ENCODE assay signal across 1 cellular context in the genomic region with DNA sequence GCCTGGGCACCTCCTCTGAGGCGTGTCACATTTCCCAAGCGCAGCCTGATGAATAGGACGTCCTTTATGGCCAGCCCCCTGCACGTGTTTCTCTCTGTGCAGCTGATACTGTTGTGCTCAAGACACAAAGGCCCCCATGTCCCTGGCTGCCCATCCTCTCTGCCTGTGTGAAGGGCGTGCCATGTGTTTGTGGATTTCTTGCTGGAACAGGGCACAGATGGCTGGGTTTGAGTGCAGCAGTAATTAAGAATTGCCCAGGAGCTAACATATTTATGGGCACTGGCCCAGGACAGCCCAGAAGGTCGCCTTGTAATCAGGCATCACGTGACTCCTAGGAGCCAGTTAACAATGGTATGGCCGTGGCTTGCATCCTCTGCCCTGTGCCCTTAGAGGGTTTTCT.
TF ChIP-seq lines count a peak whose summit lies in the region.

No MANE protein-coding gene starts in this region.

TF ChIP-seq in HepG2, 621 proteins besides CTCF, POLR2A, EP300 and RAD21:
- TF ChIP-seq ZNF547 (CRISPR knock-in tag; IDR thresholded peaks at IDR 0.05) (0 out of 2 replicates have a peak, but pooled peaks have one; percentile 16), ZNF83 (CRISPR knock-in tag; IDR thresholded peaks at IDR 0.05; ENCODE audit: borderline replicate concordance) (no peak), NONO (IDR thresholded peaks at IDR 0.05) (no peak), NONO (CRISPR knock-in tag; conservative IDR thresholded peaks at IDR 0.05) (0 out of 2 replicates have a peak, but pooled peaks have one; percentile 18), SALL1 (CRISPR knock-in tag; IDR thresholded peaks at IDR 0.05) (peak; percentile 25; the same call in 1 of the 2 replicates), ZNF274 (CRISPR knock-in tag; IDR thresholded peaks at IDR 0.05) (peak; percentile 57; the same call in 1 of the 2 replicates), GPN1 (CRISPR knock-in tag; IDR thresholded peaks at IDR 0.05; ENCODE audit: borderline replicate concordance) (no peak)
- TF ChIP-seq, protein P1, sequence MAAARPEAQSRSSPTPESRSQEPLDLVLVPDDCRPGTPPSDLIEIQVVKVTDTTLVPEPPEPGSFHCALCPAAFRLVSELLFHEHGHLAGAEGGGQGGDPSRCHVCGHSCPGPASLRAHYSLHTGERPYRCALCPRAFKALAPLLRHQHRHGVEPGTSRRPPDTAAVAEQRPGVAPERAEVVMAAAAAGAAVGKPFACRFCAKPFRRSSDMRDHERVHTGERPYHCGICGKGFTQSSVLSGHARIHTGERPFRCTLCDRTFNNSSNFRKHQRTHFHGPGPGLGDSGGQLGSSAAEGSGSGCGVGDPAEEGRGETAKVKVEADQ (CRISPR knock-in tag; IDR thresholded peaks at IDR 0.05; ENCODE audit: borderline replicate concordance) = 0 out of 2 replicates have a peak, but pooled peaks have one; percentile 37
- TF ChIP-seq, protein P2, sequence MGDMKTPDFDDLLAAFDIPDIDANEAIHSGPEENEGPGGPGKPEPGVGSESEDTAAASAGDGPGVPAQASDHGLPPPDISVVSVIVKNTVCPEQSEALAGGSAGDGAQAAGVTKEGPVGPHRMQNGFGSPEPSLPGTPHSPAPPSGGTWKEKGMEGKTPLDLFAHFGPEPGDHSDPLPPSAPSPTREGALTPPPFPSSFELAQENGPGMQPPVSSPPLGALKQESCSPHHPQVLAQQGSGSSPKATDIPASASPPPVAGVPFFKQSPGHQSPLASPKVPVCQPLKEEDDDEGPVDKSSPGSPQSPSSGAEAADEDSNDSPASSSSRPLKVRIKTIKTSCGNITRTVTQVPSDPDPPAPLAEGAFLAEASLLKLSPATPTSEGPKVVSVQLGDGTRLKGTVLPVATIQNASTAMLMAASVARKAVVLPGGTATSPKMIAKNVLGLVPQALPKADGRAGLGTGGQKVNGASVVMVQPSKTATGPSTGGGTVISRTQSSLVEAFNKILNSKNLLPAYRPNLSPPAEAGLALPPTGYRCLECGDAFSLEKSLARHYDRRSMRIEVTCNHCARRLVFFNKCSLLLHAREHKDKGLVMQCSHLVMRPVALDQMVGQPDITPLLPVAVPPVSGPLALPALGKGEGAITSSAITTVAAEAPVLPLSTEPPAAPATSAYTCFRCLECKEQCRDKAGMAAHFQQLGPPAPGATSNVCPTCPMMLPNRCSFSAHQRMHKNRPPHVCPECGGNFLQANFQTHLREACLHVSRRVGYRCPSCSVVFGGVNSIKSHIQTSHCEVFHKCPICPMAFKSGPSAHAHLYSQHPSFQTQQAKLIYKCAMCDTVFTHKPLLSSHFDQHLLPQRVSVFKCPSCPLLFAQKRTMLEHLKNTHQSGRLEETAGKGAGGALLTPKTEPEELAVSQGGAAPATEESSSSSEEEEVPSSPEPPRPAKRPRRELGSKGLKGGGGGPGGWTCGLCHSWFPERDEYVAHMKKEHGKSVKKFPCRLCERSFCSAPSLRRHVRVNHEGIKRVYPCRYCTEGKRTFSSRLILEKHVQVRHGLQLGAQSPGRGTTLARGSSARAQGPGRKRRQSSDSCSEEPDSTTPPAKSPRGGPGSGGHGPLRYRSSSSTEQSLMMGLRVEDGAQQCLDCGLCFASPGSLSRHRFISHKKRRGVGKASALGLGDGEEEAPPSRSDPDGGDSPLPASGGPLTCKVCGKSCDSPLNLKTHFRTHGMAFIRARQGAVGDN (CRISPR knock-in tag; IDR thresholded peaks at IDR 0.05) = peak; percentile 41; the same call in 1 of the 2 replicates
- TF ChIP-seq, protein P3, sequence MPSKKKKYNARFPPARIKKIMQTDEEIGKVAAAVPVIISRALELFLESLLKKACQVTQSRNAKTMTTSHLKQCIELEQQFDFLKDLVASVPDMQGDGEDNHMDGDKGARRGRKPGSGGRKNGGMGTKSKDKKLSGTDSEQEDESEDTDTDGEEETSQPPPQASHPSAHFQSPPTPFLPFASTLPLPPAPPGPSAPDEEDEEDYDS (CRISPR knock-in tag; IDR thresholded peaks at IDR 0.05) = no peak
- TF ChIP-seq, protein P4, sequence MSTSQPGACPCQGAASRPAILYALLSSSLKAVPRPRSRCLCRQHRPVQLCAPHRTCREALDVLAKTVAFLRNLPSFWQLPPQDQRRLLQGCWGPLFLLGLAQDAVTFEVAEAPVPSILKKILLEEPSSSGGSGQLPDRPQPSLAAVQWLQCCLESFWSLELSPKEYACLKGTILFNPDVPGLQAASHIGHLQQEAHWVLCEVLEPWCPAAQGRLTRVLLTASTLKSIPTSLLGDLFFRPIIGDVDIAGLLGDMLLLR (CRISPR knock-in tag; IDR thresholded peaks at IDR 0.05) = 0 out of 2 replicates have a peak, but pooled peaks have one; percentile 15
